ENCODE assay signal across 26 cellular contexts in the genomic region with DNA sequence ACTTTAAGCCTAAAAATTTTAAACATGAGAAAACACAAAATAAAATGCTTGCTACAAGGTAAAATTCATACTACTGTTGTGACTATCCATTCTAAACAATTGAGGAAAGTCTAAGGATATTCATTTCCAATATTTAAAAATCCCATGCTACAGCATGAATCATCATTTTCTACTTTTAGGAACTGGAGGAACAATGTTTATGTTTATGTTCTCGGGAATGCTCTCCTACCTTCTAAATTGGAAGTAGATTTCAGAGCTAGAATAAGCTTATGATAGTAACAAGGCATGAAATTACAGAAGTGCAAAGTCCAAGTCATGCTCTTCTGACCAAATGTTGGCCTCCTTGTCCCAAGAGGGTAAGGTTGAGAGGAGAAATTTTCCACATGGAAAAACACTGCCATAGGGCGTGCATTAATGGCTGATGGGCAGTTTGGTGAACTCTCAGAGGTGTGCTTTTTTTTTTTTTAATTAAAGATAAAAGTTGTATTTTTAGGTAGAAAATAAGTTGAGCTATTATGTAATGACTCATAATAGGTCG. TPM values are rescaled to one million over a fixed set of nuclear protein-coding genes. Genes with fewer than 3 reads are reported as not detected.
A peak's percentile ranks its signal among the peaks of the same experiment; 100 is the strongest.
DNase-seq lines count a peak whose midpoint lies in the region; ATAC-seq, FAIRE-seq and TF ChIP-seq lines count a peak whose summit lies in the region.
"Had no signal": no experiment of that assay in that cellular context is flagged by ENCODE, and none has a peak within 500 bp of the region (broad histone marks: within the 10 kb centered on the region; RNA-seq: fewer than 3 reads in every experiment).

No MANE protein-coding gene starts in this region.

- 90% methylated on average over 3 of the region's 3 CpGs for WGBS in liver
- 76 to 78% (median 77%) methylated on average over 3 of the region's 3 CpGs for WGBS in small intestine, 3 donors

- DNase-seq in AG04450 (ENCODE audit: low read depth, low spot score) (no peak), SJSA1 (ENCODE audit: low read depth in 1 of 2, low spot score in 2 of 2) (peak in 1 of 2 experiments; percentile 41), small intestine (peak; percentile 34)
- DNase-seq: AML-193; Caco-2; CD8-positive, alpha-beta T cell; DMS 273 treated with DMSO at 0.1 percent for 48 hours; DMS79 treated with DMSO at 0.1 percent for 48 hours; GF-D8; KG1; MM.1S; NCI-H2029; NCI-H446 treated with DMSO at 0.1 percent for 48 hours; NCI-H526 treated with DMSO at 0.1 percent for 48 hours; SHP77; SW 1271 had no signal

- no peaks in the 10 kb centered on the region for H3K9me3 ChIP-seq in AG04450 (ENCODE audit: control insufficient read depth, insufficient read depth, low read length)
- no peaks in the 10 kb centered on the region for H3K9me3 ChIP-seq in SJSA1 (replicated peaks)
- no peaks in the 10 kb centered on the region for H3K9me3 ChIP-seq in liver (ENCODE audit: control insufficient read depth in 4 of 4, low read length in 3 of 4)
- no peaks in the 10 kb centered on the region for H3K9me3 ChIP-seq in small intestine (ENCODE audit: control insufficient read depth, low read depth)
- H3K9me3 ChIP-seq: Caco-2 had no signal

- CTCF ChIA-PET in AG04450 (lab: Charles Lee): interaction anchor here (0.6 to 2.4 kb wide), 9 partner anchors 9 to 1202 kb away, joined by 3 to 11 read pairs (median 5); a partner anchor contains a TSS

- no peak for TF ChIP-seq CTCF in AG04450 (IDR thresholded peaks at IDR 0.05; ENCODE audit: low read depth, low read length)
- TF ChIP-seq CTCF in liver (IDR thresholded peaks at IDR 0.05; ENCODE audit: low read depth, low read length, missing input control): no peak

- H3K27ac ChIP-seq in AG04450 (ENCODE audit: low read depth, low read length): peak overlapping the region; percentile 43
- H3K27ac ChIP-seq in SJSA1: peak overlapping the region; percentile 54
- H3K27ac ChIP-seq in liver (ENCODE audit: low read depth in 1 of 2, low read length in 2 of 2): no peak overlapping the region
- H3K27ac ChIP-seq in small intestine (ENCODE audit: low read depth in 1 of 2, low read length in 1 of 2): no peak overlapping the region
- H3K27ac ChIP-seq: BLaER1 treated with 17β-estradiol and CSF1 and Interleukin-3, amounts not matched to agents 10 nM and 100 nM; RWPE1; SK-N-MC had no signal

- POLR2A ChIA-PET in AG04450 (lab: Yijun Ruan, JAX): no interaction called here

- H3K4me3 ChIP-seq in AG04450 (ENCODE audit: low read depth, low read length) (no peak overlapping the region), SJSA1 (no peak overlapping the region), liver (ENCODE audit: low read depth in 1 of 3, low read length in 3 of 3) (no peak overlapping the region), small intestine (ENCODE audit: low read depth in 1 of 2, low read length in 2 of 2) (no peak overlapping the region)
- H3K4me3 ChIP-seq: BLaER1 treated with 17β-estradiol and CSF1 and Interleukin-3, amounts not matched to agents 10 nM and 100 nM; SK-N-MC had no signal

- TF ChIP-seq RAD21 in liver (IDR thresholded peaks at IDR 0.05): no peak

- ATAC-seq in SK-N-SH treated with all-trans-retinoic acid at 6 μM for 48 hours (no peak), GM19467 (IDR thresholded peaks at IDR 0.05; ENCODE audit: unreplicated experiment) (no peak), HG03378 (IDR thresholded peaks at IDR 0.05; ENCODE audit: unreplicated experiment) (no peak)
- ATAC-seq: CD8-positive, alpha-beta T cell; HCT116; Panc1 had no signal

- FAIRE-seq in small intestine (lab: Jason Lieb, UNC): no peak
- FAIRE-seq: GM12891 had no signal

- H3K36me3 ChIP-seq in SJSA1 (no peaks in the 10 kb centered on the region), liver (ENCODE audit: control insufficient read depth in 4 of 4, insufficient read depth in 3 of 4, low read depth in 1 of 4, low read length in 3 of 4) (no peaks in the 10 kb centered on the region), small intestine (ENCODE audit: control insufficient read depth in 2 of 2, insufficient read depth in 2 of 2, low read length in 2 of 2) (no peaks in the 10 kb centered on the region)
- H3K36me3 ChIP-seq: BLaER1 treated with 17β-estradiol and CSF1 and Interleukin-3, amounts not matched to agents 10 nM and 100 nM had no signal

- H3K27me3 ChIP-seq in AG04450 (ENCODE audit: control insufficient read depth, insufficient read depth, low read length) (no peaks in the 10 kb centered on the region), SJSA1 (replicated peaks) (no peaks in the 10 kb centered on the region), liver (ENCODE audit: control insufficient read depth in 4 of 4, insufficient read depth in 4 of 4, low read length in 3 of 4) (no peaks in the 10 kb centered on the region), small intestine (ENCODE audit: control insufficient read depth in 2 of 2, insufficient read depth in 2 of 2, low read length in 2 of 2) (no peaks in the 10 kb centered on the region)
- H3K27me3 ChIP-seq: BLaER1 treated with 17β-estradiol and CSF1 and Interleukin-3, amounts not matched to agents 10 nM and 100 nM had no signal

- H3K4me1 ChIP-seq in SJSA1 (replicated peaks) (peaks cover 50% of the 10 kb centered on the region), liver (ENCODE audit: control insufficient read depth in 4 of 4, insufficient read depth in 4 of 4, low read length in 3 of 4) (no peaks in the 10 kb centered on the region), small intestine (ENCODE audit: control insufficient read depth in 2 of 2, insufficient read depth in 1 of 2, low read depth in 1 of 2, low read length in 1 of 2) (no peaks in the 10 kb centered on the region)
- H3K4me1 ChIP-seq: Caco-2 had no signal

- H3K9ac ChIP-seq in liver (ENCODE audit: low read depth in 1 of 2, low read length in 2 of 2): no peak overlapping the region
- H3K9ac ChIP-seq: BLaER1 treated with 17β-estradiol and CSF1 and Interleukin-3, amounts not matched to agents 10 nM and 100 nM had no signal

TF ChIP-seq in liver, 16 proteins besides CTCF, POLR2A, EP300 and RAD21:
- TF ChIP-seq, protein P1, sequence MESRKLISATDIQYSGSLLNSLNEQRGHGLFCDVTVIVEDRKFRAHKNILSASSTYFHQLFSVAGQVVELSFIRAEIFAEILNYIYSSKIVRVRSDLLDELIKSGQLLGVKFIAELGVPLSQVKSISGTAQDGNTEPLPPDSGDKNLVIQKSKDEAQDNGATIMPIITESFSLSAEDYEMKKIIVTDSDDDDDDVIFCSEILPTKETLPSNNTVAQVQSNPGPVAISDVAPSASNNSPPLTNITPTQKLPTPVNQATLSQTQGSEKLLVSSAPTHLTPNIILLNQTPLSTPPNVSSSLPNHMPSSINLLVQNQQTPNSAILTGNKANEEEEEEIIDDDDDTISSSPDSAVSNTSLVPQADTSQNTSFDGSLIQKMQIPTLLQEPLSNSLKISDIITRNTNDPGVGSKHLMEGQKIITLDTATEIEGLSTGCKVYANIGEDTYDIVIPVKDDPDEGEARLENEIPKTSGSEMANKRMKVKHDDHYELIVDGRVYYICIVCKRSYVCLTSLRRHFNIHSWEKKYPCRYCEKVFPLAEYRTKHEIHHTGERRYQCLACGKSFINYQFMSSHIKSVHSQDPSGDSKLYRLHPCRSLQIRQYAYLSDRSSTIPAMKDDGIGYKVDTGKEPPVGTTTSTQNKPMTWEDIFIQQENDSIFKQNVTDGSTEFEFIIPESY (IDR thresholded peaks at IDR 0.05): no peak
- TF ChIP-seq YY1 (IDR thresholded peaks at IDR 0.05): no peak
- no peak for TF ChIP-seq SP1 (IDR thresholded peaks at IDR 0.05)
- TF ChIP-seq EGR1 (IDR thresholded peaks at IDR 0.05; ENCODE audit: low read depth in 2 of 2): no peak
- no peak for TF ChIP-seq RXRA (IDR thresholded peaks at IDR 0.05)
- TF ChIP-seq HNF4A (conservative IDR thresholded peaks at IDR 0.05): peak; percentile 5 to 32

TF ChIP-seq in SK-N-SH treated with all-trans-retinoic acid at 6 μM for 48 hours, 23 proteins besides CTCF, POLR2A, EP300 and RAD21 (continues in another document):
- TF ChIP-seq ZC3H10 (CRISPR knock-in tag; IDR thresholded peaks at IDR 0.05) (no peak), ZFP30 (CRISPR knock-in tag; IDR thresholded peaks at IDR 0.05) (no peak), PPARA (CRISPR knock-in tag; IDR thresholded peaks at IDR 0.05; ENCODE audit: borderline replicate concordance) (no peak), ZNF8 (CRISPR knock-in tag; IDR thresholded peaks at IDR 0.05) (no peak), TCF4 (CRISPR knock-in tag; IDR thresholded peaks at IDR 0.05; ENCODE audit: borderline replicate concordance) (no peak), TOX (CRISPR knock-in tag; IDR thresholded peaks at IDR 0.05; ENCODE audit: borderline replicate concordance) (no peak)
- TF ChIP-seq, protein P2, sequence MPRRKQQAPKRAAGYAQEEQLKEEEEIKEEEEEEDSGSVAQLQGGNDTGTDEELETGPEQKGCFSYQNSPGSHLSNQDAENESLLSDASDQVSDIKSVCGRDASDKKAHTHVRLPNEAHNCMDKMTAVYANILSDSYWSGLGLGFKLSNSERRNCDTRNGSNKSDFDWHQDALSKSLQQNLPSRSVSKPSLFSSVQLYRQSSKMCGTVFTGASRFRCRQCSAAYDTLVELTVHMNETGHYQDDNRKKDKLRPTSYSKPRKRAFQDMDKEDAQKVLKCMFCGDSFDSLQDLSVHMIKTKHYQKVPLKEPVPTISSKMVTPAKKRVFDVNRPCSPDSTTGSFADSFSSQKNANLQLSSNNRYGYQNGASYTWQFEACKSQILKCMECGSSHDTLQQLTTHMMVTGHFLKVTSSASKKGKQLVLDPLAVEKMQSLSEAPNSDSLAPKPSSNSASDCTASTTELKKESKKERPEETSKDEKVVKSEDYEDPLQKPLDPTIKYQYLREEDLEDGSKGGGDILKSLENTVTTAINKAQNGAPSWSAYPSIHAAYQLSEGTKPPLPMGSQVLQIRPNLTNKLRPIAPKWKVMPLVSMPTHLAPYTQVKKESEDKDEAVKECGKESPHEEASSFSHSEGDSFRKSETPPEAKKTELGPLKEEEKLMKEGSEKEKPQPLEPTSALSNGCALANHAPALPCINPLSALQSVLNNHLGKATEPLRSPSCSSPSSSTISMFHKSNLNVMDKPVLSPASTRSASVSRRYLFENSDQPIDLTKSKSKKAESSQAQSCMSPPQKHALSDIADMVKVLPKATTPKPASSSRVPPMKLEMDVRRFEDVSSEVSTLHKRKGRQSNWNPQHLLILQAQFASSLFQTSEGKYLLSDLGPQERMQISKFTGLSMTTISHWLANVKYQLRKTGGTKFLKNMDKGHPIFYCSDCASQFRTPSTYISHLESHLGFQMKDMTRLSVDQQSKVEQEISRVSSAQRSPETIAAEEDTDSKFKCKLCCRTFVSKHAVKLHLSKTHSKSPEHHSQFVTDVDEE (CRISPR knock-in tag; IDR thresholded peaks at IDR 0.05): no peak

RNA-seq across cellular contexts. Expression of a gene that starts 6.0 kb away (rescaled TPM):
- 0.21 and 0.22 TPM in 2 replicates for polyA plus RNA-seq in AG04450 (2011; rRNA removed)
- 0.13 and 0.14 TPM in 2 replicates for polyA minus RNA-seq in AG04450 (2011; rRNA and poly(A)+ RNA removed)
- 0.26 TPM in 1 of 2 replicates, not detected in the other for total RNA-seq in SJSA1 (2014; rRNA removed; shearing (Covaris generic))
- total RNA-seq in liver: under 1 TPM; 0.59 to 0.65 TPM
- under 1 TPM; 0.07 to 0.18 TPM for polyA plus RNA-seq in liver
- polyA plus RNA-seq in small intestine: under 1 TPM; under 0.01 to 0.37 (median 0.27) TPM

RNA-seq across cellular contexts. Expression of a gene that starts 8.4 kb away (rescaled TPM):
- polyA plus RNA-seq in AG04450 (2011; rRNA removed): 28.0 and 35.2 TPM in 2 replicates
- polyA minus RNA-seq in AG04450 (2011; rRNA and poly(A)+ RNA removed): 24.0 and 33.9 TPM in 2 replicates
- 122 and 130 TPM in 2 replicates for total RNA-seq in SJSA1 (2014; rRNA removed; shearing (Covaris generic))
- 10 to 100 TPM; 27.8 to 32.7 TPM for total RNA-seq in liver
- polyA plus RNA-seq in liver: 10 to 100 TPM in 1 of 2 donors, 1 to 10 TPM in 1; 10.0 to 20.0 TPM
- 10 to 100 TPM; 35.1 to 52.2 (median 45.4) TPM for polyA plus RNA-seq in small intestine

Comparison
In these comparisons a context has a peak if more than half of its experiments do, and no peak if none do; other contexts are left out.
1. H3K27ac ChIP-seq: peak in AG04450 (single experiment) and SJSA1 (single experiment); none in liver (0 of 2) and small intestine (0 of 2).